9 cellular contexts compared by ENCODE assay signal in genomic region chr5:168793844-168794837, GRCh38.
DNase-seq lines count a peak whose midpoint lies in the region; ATAC-seq and TF ChIP-seq lines count a peak whose summit lies in the region.
"Had no signal": no experiment of that assay in that cellular context is flagged by ENCODE, and none has a peak within 500 bp of the region (broad histone marks: within the 10 kb centered on the region; RNA-seq: fewer than 3 reads in every experiment).

No MANE protein-coding gene starts in this region.

- no peak overlapping the region for H4K8ac ChIP-seq in IMR-90 (ENCODE audit: low read depth in 2 of 2, low read length in 2 of 2)

- CTCF ChIA-PET in IMR-90 (lab: Yijun Ruan, JAX) (interaction anchor here (0.6 kb wide), 1 partner anchor 563 kb away, joined by 3 read pairs; no protein-coding TSS in a partner anchor), GM10248 (lab: Yijun Ruan, JAX) (interaction anchor here (1.2 kb wide), 1 partner anchor 9 kb away, joined by 5 read pairs; no protein-coding TSS in a partner anchor)

- H3K27ac Mint-ChIP-seq in chondrocyte (ENCODE audit: unreplicated experiment): peak overlapping the region; percentile 93
- H3K27ac Mint-ChIP-seq in naive thymus-derived CD8-positive, alpha-beta T cell: no peak overlapping the region

- H2BK5ac ChIP-seq in IMR-90 (ENCODE audit: low read depth, low read length, poor library complexity, severe bottlenecking): no peak overlapping the region

- H3K4ac ChIP-seq in IMR-90 (ENCODE audit: low read depth, low read length): no peak overlapping the region

- H3K27ac ChIP-seq in IMR-90 (ENCODE audit: insufficient read depth, low read length): no peak overlapping the region

- no peak overlapping the region for H4K5ac ChIP-seq in IMR-90 (ENCODE audit: low read depth, low read length)

- no peak for TF ChIP-seq RAD21 in IMR-90 (IDR thresholded peaks at IDR 0.05; ENCODE audit: low read length)

- no peak overlapping the region for H2BK20ac ChIP-seq in IMR-90 (ENCODE audit: low read depth, low read length)

- no peak overlapping the region for H3K4me3 Mint-ChIP-seq in chondrocyte (ENCODE audit: unreplicated experiment)
- H3K4me3 Mint-ChIP-seq in naive thymus-derived CD8-positive, alpha-beta T cell: no peak overlapping the region

- H2AK9ac ChIP-seq in IMR-90 (replicated peaks; ENCODE audit: low read depth, low read length, poor library complexity): no peak overlapping the region

- DNase-seq in AG09309 (ENCODE audit: low read depth): peak; percentile 21
- peak; percentile 23 for DNase-seq in IMR-90
- no peak for DNase-seq in chondrocyte (ENCODE audit: low spot score)
- DNase-seq in myocyte (ENCODE audit: low read depth): peak; percentile 29
- no peak for DNase-seq in naive thymus-derived CD8-positive, alpha-beta T cell
- DNase-seq in GM10248 (ENCODE audit: extremely low spot score): no peak
- no peak for DNase-seq in GM13977 (ENCODE audit: low spot score)
- DNase-seq: stomach had no signal

- H4K20me1 ChIP-seq in IMR-90 (ENCODE audit: insufficient read depth, low read length): no peaks in the 10 kb centered on the region

- ATAC-seq in IMR-90 (ENCODE audit: low read depth): no peak
- no peak for ATAC-seq in naive thymus-derived CD8-positive, alpha-beta T cell
- ATAC-seq in GM18502 (IDR thresholded peaks at IDR 0.05; ENCODE audit: poor library complexity, unreplicated experiment): no peak

- dilution Hi-C loops in IMR-90 (cut with HindIII; ENCODE audit: low sequenced_read_pairs, unreplicated experiment): no loop called here

- no peak for TF ChIP-seq POLR2A in IMR-90 (IDR thresholded peaks at IDR 0.05; ENCODE audit: low read depth, low read length)

- no peak overlapping the region for H3K9ac ChIP-seq in IMR-90 (ENCODE audit: low read depth, low read length)

- no peak overlapping the region for H4K91ac ChIP-seq in IMR-90 (ENCODE audit: insufficient read depth, low read depth, low read length)

- no TSS peak for BruUV-seq in IMR-90 (replicated peaks; lab: Mats Ljungman, UMichigan)

- H3K18ac ChIP-seq in IMR-90 (ENCODE audit: low read depth, low read length): no peak overlapping the region

- in situ Hi-C loops in IMR-90 (cut with MboI; ENCODE audit: low sequenced_read_pairs): no loop called here
- in situ Hi-C loops in GM13977 (cut with MboI; ENCODE audit: low pct_unique_long_range_greater_than_20kb, low sequenced_read_pairs, unreplicated experiment): no loop called here

- H3K36me3 ChIP-seq in IMR-90 (ENCODE audit: control insufficient read depth, insufficient read depth, low read length): no peaks in the 10 kb centered on the region
- H3K36me3 ChIP-seq: stomach had no signal

- no peaks in the 10 kb centered on the region for H3K79me1 ChIP-seq in IMR-90 (ENCODE audit: low read depth in 1 of 2, low read length in 2 of 2)

- H3K4me1 ChIP-seq in IMR-90 (ENCODE audit: control insufficient read depth, insufficient read depth, low read length): no peaks in the 10 kb centered on the region

- TF ChIP-seq CTCF in AG09309 (IDR thresholded peaks at IDR 0.05; ENCODE audit: control insufficient read depth, insufficient read depth, low read depth, low read length, missing control alignments) (no peak), IMR-90 (conservative IDR thresholded peaks at IDR 0.05; ENCODE audit: low read depth, low read length) (no peak), chondrocyte (IDR thresholded peaks at IDR 0.05) (no peak), GM10248 (IDR thresholded peaks at IDR 0.05; ENCODE audit: control extremely low read depth, extremely low read depth, low read depth, missing control alignments) (no peak), GM13977 (IDR thresholded peaks at IDR 0.05; ENCODE audit: extremely low read depth, insufficient read depth, missing control alignments) (no peak)

- 63% methylated on average over 4 of the region's 15 CpGs; no CpG with 5 or more reads in 1 of the 2 experiments for WGBS in IMR-90 (ENCODE audit: extremely low coverage in 2 of 2, insufficient read length in 1 of 2), 2 experiments

- H3K9me3 ChIP-seq in IMR-90 (ENCODE audit: control insufficient read depth, insufficient read depth, low read length): no peaks in the 10 kb centered on the region
- H3K9me3 ChIP-seq: stomach had no signal

- peaks cover 15% of the 10 kb centered on the region for H3K36me3 Mint-ChIP-seq in chondrocyte (ENCODE audit: low read depth)
- H3K36me3 Mint-ChIP-seq in naive thymus-derived CD8-positive, alpha-beta T cell: no peaks in the 10 kb centered on the region

- H2BK15ac ChIP-seq in IMR-90 (ENCODE audit: low read depth, low read length): no peak overlapping the region

- no peak overlapping the region for H3K14ac ChIP-seq in IMR-90 (replicated peaks; ENCODE audit: low read depth, low read length)

- no peak overlapping the region for H2AK5ac ChIP-seq in IMR-90 (ENCODE audit: low read depth, low read length)

- intact Hi-C loops in IMR-90 (cut with micrococcal nuclease): no loop called here

- H2AFZ ChIP-seq in IMR-90 (replicated peaks; ENCODE audit: low read length, poor library complexity): peak overlapping the region; percentile 49

- H3K23ac ChIP-seq in IMR-90 (ENCODE audit: low read depth, low read length): no peak overlapping the region

- no peak overlapping the region for H3K4me3 ChIP-seq in AG09309 (ENCODE audit: control insufficient read depth, low read depth, low read length)
- H3K4me3 ChIP-seq in IMR-90 (ENCODE audit: insufficient read depth, low read depth, low read length): no peak overlapping the region
- H3K4me3 ChIP-seq: stomach had no signal

- POLR2A ChIA-PET in IMR-90 (lab: Charles Lee; ENCODE audit: unreplicated experiment): no interaction called here
- POLR2A ChIA-PET in naive thymus-derived CD8-positive, alpha-beta T cell (lab: Charles Lee): no interaction called here
- POLR2A ChIA-PET in GM10248 (lab: Yijun Ruan, JAX): no interaction called here

- H2BK120ac ChIP-seq in IMR-90 (ENCODE audit: low read depth, low read length): no peak overlapping the region

- peaks cover 30% of the 10 kb centered on the region for H3K4me1 Mint-ChIP-seq in chondrocyte (ENCODE audit: low read depth)
- no peaks in the 10 kb centered on the region for H3K4me1 Mint-ChIP-seq in naive thymus-derived CD8-positive, alpha-beta T cell

- no peaks in the 10 kb centered on the region for H3K9me3 Mint-ChIP-seq in chondrocyte (ENCODE audit: low read depth)
- H3K9me3 Mint-ChIP-seq in naive thymus-derived CD8-positive, alpha-beta T cell: no peaks in the 10 kb centered on the region

- no peaks in the 10 kb centered on the region for H3K27me3 Mint-ChIP-seq in chondrocyte (ENCODE audit: low read depth)
- peaks cover 0 to 6% (median 0%) of the 10 kb centered on the region in 5 donors for H3K27me3 Mint-ChIP-seq in naive thymus-derived CD8-positive, alpha-beta T cell

- no peaks in the 10 kb centered on the region; the same call in 1 of the 2 replicates for H3K27me3 ChIP-seq in IMR-90 (ENCODE audit: control insufficient read depth, insufficient read depth, low read length)
- H3K27me3 ChIP-seq: stomach had no signal

- H3K9me1 ChIP-seq in IMR-90 (ENCODE audit: insufficient read depth, low read length): no peaks in the 10 kb centered on the region

- no peak overlapping the region for H3K56ac ChIP-seq in IMR-90 (ENCODE audit: extremely low read depth, insufficient read depth, low read length)

- H3K4me2 ChIP-seq in IMR-90 (ENCODE audit: low read depth, low read length): no peak overlapping the region

TF ChIP-seq in IMR-90, 13 proteins besides CTCF, POLR2A, EP300 and RAD21:
- TF ChIP-seq USF2 (IDR thresholded peaks at IDR 0.05; ENCODE audit: low read depth, low read length) (peak; percentile 48; the same call in 1 of the 2 replicates), CEBPB (IDR thresholded peaks at IDR 0.05; ENCODE audit: low read depth, low read length) (peak; percentile 73), NFE2L2 (IDR thresholded peaks at IDR 0.05; ENCODE audit: low read depth, low read length) (no peak)

Comparison
In these comparisons a context has a peak if more than half of its experiments do, and no peak if none do; other contexts are left out.
1. DNase-seq: peak in AG09309 (single experiment), IMR-90 (single experiment) and myocyte (single experiment); none in chondrocyte (single experiment), naive thymus-derived CD8-positive, alpha-beta T cell (0 of 10), GM10248 (single experiment) and GM13977 (single experiment).